Comparison of ENCODE assay signal across 17 cellular contexts in the genomic region with DNA sequence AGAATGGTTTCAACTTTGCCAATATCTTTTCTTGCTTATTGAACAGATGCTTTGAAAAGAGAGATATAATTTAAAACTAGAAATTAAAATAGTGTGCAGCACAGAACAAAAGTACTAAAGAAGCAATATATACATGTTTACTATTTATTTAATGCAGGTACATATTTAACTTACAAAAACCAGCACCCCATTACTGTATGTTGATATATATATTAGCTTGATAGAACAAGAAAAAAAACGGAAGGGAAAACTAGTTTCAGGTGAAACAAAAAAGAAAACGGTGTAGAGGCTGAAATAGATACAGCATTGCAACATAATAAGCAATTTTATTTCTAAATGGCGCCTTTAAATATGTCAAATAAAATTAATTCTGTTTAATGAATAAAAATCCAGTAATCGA. TPM values are rescaled to one million over a fixed set of nuclear protein-coding genes. Genes with fewer than 3 reads are reported as not detected.
DNase-seq lines count a peak whose midpoint lies in the region; ATAC-seq, FAIRE-seq and TF ChIP-seq lines count a peak whose summit lies in the region.
"Had no signal": no experiment of that assay in that cellular context is flagged by ENCODE, and none has a peak within 500 bp of the region (broad histone marks: within the 10 kb centered on the region; RNA-seq: fewer than 3 reads in every experiment).

No MANE protein-coding gene starts in this region.

- WGBS in GM12878 (ENCODE audit: insufficient coverage, insufficient replicate concordance, low lambda C conversion rate, missing lambda C conversion rate) = 22% methylated on average over 4 of the region's 4 CpGs
- whole genome bisulfite sequencing in hepatocyte (ENCODE audit: low lambda C conversion rate, missing lambda C conversion rate) = 42% methylated on average over 4 of the region's 4 CpGs
- WGBS in smooth muscle cell (ENCODE audit: low lambda C conversion rate) = 42% methylated on average over 4 of the region's 4 CpGs

- in situ Hi-C loops in GM12878 (cut with MboI) = no loop called here

- TF ChIP-seq CTCF in HCT116 (IDR thresholded peaks at IDR 0.05 in 2 of 3, conservative IDR thresholded peaks at IDR 0.05 in 1 of 3; ENCODE audit: borderline replicate concordance in 1 of 3, insufficient read depth in 1 of 3, low read depth in 2 of 3, low read length in 2 of 3) = no peak
- TF ChIP-seq CTCF in GM12878 (IDR thresholded peaks at IDR 0.05 in 2 of 3, conservative IDR thresholded peaks at IDR 0.05 in 1 of 3; ENCODE audit: control insufficient read depth in 2 of 3, extremely low read depth in 1 of 3, insufficient read depth in 1 of 3, low read depth in 3 of 3, low read length in 3 of 3) = no peak
- no peak for TF ChIP-seq CTCF in hepatocyte (IDR thresholded peaks at IDR 0.05; ENCODE audit: poor library complexity)
- TF ChIP-seq CTCF in smooth muscle cell (IDR thresholded peaks at IDR 0.05; ENCODE audit: borderline replicate concordance, insufficient read depth, poor library complexity, severe bottlenecking) = no peak

- H3K27me3 Mint-ChIP-seq in stimulated activated naive CD8-positive, alpha-beta T cell treated with anti-CD3 and anti-CD28 coated beads, Interleukin-15, amount 100 ng/mL, for 72 hours = peaks cover 100% of the 10 kb centered on the region

- TF ChIP-seq RAD21 in HCT116 (IDR thresholded peaks at IDR 0.05; ENCODE audit: low read depth) (no peak), GM12878 (IDR thresholded peaks at IDR 0.05; ENCODE audit: insufficient read depth, low read depth, low read length) (no peak)

- H3K9me2 ChIP-seq in HCT116 (ENCODE audit: insufficient read depth) (no peaks in the 10 kb centered on the region), hepatocyte (replicated peaks; ENCODE audit: insufficient read depth) (no peaks in the 10 kb centered on the region)

- no peak overlapping the region for H3K4me3 ChIP-seq in HCT116 (replicated peaks in 1 of 2; ENCODE audit: low read depth in 1 of 2, low read length in 2 of 2)
- H3K4me3 ChIP-seq in GM12878 = no peak overlapping the region
- H3K4me3 ChIP-seq in hepatocyte = no peak overlapping the region
- peak overlapping the region; percentile 51 for H3K4me3 ChIP-seq in smooth muscle cell

- H3K27ac ChIP-seq in HCT116 (ENCODE audit: low read depth, low read length) = no peak overlapping the region
- no peak overlapping the region for H3K27ac ChIP-seq in GM12878 (ENCODE audit: control insufficient read depth, insufficient read depth)
- H3K27ac ChIP-seq in hepatocyte = peak overlapping the region; percentile 95
- no peak overlapping the region for H3K27ac ChIP-seq in smooth muscle cell (ENCODE audit: low read depth)

- no peak overlapping the region for H3K27ac Mint-ChIP-seq in stimulated activated naive CD8-positive, alpha-beta T cell treated with anti-CD3 and anti-CD28 coated beads, Interleukin-15, amount 100 ng/mL, for 72 hours
- H3K27ac Mint-ChIP-seq: GM23338 had no signal

- H3K79me2 ChIP-seq in HCT116 (ENCODE audit: insufficient read depth, low read length) (peaks cover 31% of the 10 kb centered on the region), GM12878 (ENCODE audit: control insufficient read depth, insufficient read depth, low read length) (no peaks in the 10 kb centered on the region; the same call in none of the 2 replicates), hepatocyte (peaks cover 71% of the 10 kb centered on the region), smooth muscle cell (ENCODE audit: low read depth) (no peaks in the 10 kb centered on the region)

- DNase-seq in HCT116 (ENCODE audit: low read depth, low spot score) = no peak
- no peak for DNase-seq in GM12878 (ENCODE audit: low read depth, low spot score)
- no peak for DNase-seq in hepatocyte (ENCODE audit: low spot score)
- DNase-seq in smooth muscle cell (lab: John Stamatoyannopoulos, UW; ENCODE audit: unreplicated experiment) = no peak
- DNase-seq in stimulated activated CD8-positive, alpha-beta memory T cell treated with anti-CD3 and anti-CD28 coated beads, Interleukin-4, amount 100 ng/mL, for 48 hours = no peak
- no peak for DNase-seq in activated effector memory CD4-positive, alpha-beta T cell treated with Interleukin-2 at 50 U/mL for 16 hours
- no peak for DNase-seq in stimulated activated naive CD8-positive, alpha-beta T cell treated with anti-CD3 and anti-CD28 coated beads, Interleukin-15, amount 100 ng/mL, for 72 hours
- no peak for DNase-seq in putamen (ENCODE audit: low spot score)
- DNase-seq: COR-L47, IMR-90, Kasumi-1, MM.1S, NCI-H1105, NCI-H1694, SHP77 had no signal

- H3F3A ChIP-seq in smooth muscle cell (ENCODE audit: low read depth) = no peaks in the 10 kb centered on the region

- no peak overlapping the region for H2AFZ ChIP-seq in HCT116 (ENCODE audit: low read depth, low read length, poor library complexity, severe bottlenecking)
- H2AFZ ChIP-seq in GM12878 (ENCODE audit: control insufficient read depth, low read depth, low read length) = no peak overlapping the region
- H2AFZ ChIP-seq in hepatocyte = no peak overlapping the region
- no peak overlapping the region for H2AFZ ChIP-seq in smooth muscle cell (ENCODE audit: low read depth)
- H2AFZ ChIP-seq: GM23338 had no signal

- H3K9me3 ChIP-seq in HCT116 (ENCODE audit: control insufficient read depth in 1 of 2, insufficient read depth in 1 of 2, low read depth in 1 of 2, low read length in 2 of 2) = no peaks in the 10 kb centered on the region
- H3K9me3 ChIP-seq in GM12878 (replicated peaks; ENCODE audit: control insufficient read depth, insufficient read depth, low read length) = no peaks in the 10 kb centered on the region
- no peaks in the 10 kb centered on the region for H3K9me3 ChIP-seq in hepatocyte (ENCODE audit: low read depth)
- H3K9me3 ChIP-seq in smooth muscle cell (replicated peaks; ENCODE audit: low read depth) = no peaks in the 10 kb centered on the region

- TF ChIP-seq POLR2A in HCT116 (IDR thresholded peaks at IDR 0.05; ENCODE audit: borderline replicate concordance, extremely low read depth, insufficient read depth, insufficient read length) (no peak), GM12878 (IDR thresholded peaks at IDR 0.05; ENCODE audit: low read depth, low read length) (no peak)

- FAIRE-seq in GM12878 (lab: Jason Lieb, UNC) = no peak
- FAIRE-seq: RCC 7860 had no signal

- intact Hi-C loops in HCT116 (cut with micrococcal nuclease) (loop anchor here (5.0 kb wide), 1 partner anchor 34 kb away; no protein-coding TSS in a partner anchor), GM12878 (cut with micrococcal nuclease; ENCODE audit: unreplicated experiment) (no loop called here)

- BruUV-seq in HCT116 (replicated peaks; lab: Mats Ljungman, UMichigan) (no TSS peak), GM12878 (replicated peaks; lab: Mats Ljungman, UMichigan) (no TSS peak)

- CTCF ChIA-PET in HCT116 (lab: Charles Lee) = no interaction called here
- CTCF ChIA-PET in GM12878 (lab: Yijun Ruan, JAX) = interaction anchor here (1.0 to 2.3 kb wide), 5 partner anchors 24 to 51 kb away, joined by 4 to 16 read pairs (median 4); no protein-coding TSS in a partner anchor

- H3K36me3 ChIP-seq in HCT116 (ENCODE audit: control insufficient read depth in 1 of 2, insufficient read depth in 2 of 2, low read length in 2 of 2) = no peaks in the 10 kb centered on the region
- H3K36me3 ChIP-seq in GM12878 (ENCODE audit: control insufficient read depth in 2 of 2, insufficient read depth in 2 of 2, low read length in 1 of 2) = peaks cover 0 to 5% of the 10 kb centered on the region in 2 experiments; a peak in 2 of 4 replicates
- H3K36me3 ChIP-seq in hepatocyte (replicated peaks; ENCODE audit: insufficient read depth, low read depth) = no peaks in the 10 kb centered on the region
- no peaks in the 10 kb centered on the region for H3K36me3 ChIP-seq in smooth muscle cell (ENCODE audit: low read depth)

- H3K4me2 ChIP-seq in HCT116 (ENCODE audit: low read length) = peak overlapping the region; percentile 81; the same call in 1 of the 2 replicates
- H3K4me2 ChIP-seq in GM12878 (ENCODE audit: control insufficient read depth, insufficient read depth) = no peak overlapping the region
- peak overlapping the region; percentile 85 for H3K4me2 ChIP-seq in hepatocyte
- H3K4me2 ChIP-seq in smooth muscle cell = no peak overlapping the region

- SMC1A ChIA-PET in GM12878 (lab: Charles Lee; ENCODE audit: uncharacterized antibody, unreplicated experiment) = interaction anchor here (0.6 to 3.4 kb wide), 8 partner anchors 26 to 113 kb away, joined by 3 to 22 read pairs (median 4); no protein-coding TSS in a partner anchor

- no peaks in the 10 kb centered on the region for H4K20me1 ChIP-seq in HCT116 (ENCODE audit: insufficient read depth)
- H4K20me1 ChIP-seq in GM12878 (ENCODE audit: control insufficient read depth, insufficient read depth) = no peaks in the 10 kb centered on the region
- H4K20me1 ChIP-seq in hepatocyte (ENCODE audit: insufficient read depth, poor library complexity, severe bottlenecking) = no peaks in the 10 kb centered on the region
- no peaks in the 10 kb centered on the region for H4K20me1 ChIP-seq in smooth muscle cell (ENCODE audit: low read depth)

- RAD21 ChIA-PET in HCT116 (lab: Charles Lee; ENCODE audit: low non-redundant PET in 1 of 2, low total read pairs in 2 of 2, uncharacterized antibody in 2 of 2, unreplicated experiment in 2 of 2) (no interaction called here), GM12878 (lab: Charles Lee; ENCODE audit: unreplicated experiment) (interaction anchor here (1.1 to 3.1 kb wide), 4 partner anchors 30 to 75 kb away, joined by 3 to 26 read pairs (median 6); no protein-coding TSS in a partner anchor)

- no peaks in the 10 kb centered on the region for H3K27me3 ChIP-seq in HCT116 (ENCODE audit: insufficient read depth, low read length)
- H3K27me3 ChIP-seq in GM12878 (replicated peaks in 1 of 2; ENCODE audit: control insufficient read depth in 2 of 2, insufficient read depth in 2 of 2, low read length in 1 of 2) = peaks cover 0 to 22% of the 10 kb centered on the region in 2 experiments; a peak in 2 of 4 replicates
- H3K27me3 ChIP-seq in hepatocyte = peaks cover 58% of the 10 kb centered on the region
- peaks cover 87% of the 10 kb centered on the region for H3K27me3 ChIP-seq in smooth muscle cell (ENCODE audit: low read depth)

- H3K4me3 Mint-ChIP-seq in stimulated activated naive CD8-positive, alpha-beta T cell treated with anti-CD3 and anti-CD28 coated beads, Interleukin-15, amount 100 ng/mL, for 72 hours = no peak overlapping the region

- H3K4me1 ChIP-seq in HCT116 (ENCODE audit: control insufficient read depth in 1 of 2, insufficient read depth in 2 of 2, low read length in 2 of 2) (peaks cover 0 to 22% of the 10 kb centered on the region in 2 experiments; a peak in 2 of 4 replicates), GM12878 (ENCODE audit: control insufficient read depth, insufficient read depth, low read length) (peaks cover 30% of the 10 kb centered on the region), hepatocyte (ENCODE audit: insufficient read depth) (no peaks in the 10 kb centered on the region), smooth muscle cell (ENCODE audit: low read depth) (peaks cover 35% of the 10 kb centered on the region)

- no peaks in the 10 kb centered on the region for H3K9me3 Mint-ChIP-seq in stimulated activated naive CD8-positive, alpha-beta T cell treated with anti-CD3 and anti-CD28 coated beads, Interleukin-15, amount 100 ng/mL, for 72 hours
- H3K9me3 Mint-ChIP-seq: GM23338 had no signal

- ATAC-seq in HCT116 = no peak
- ATAC-seq in GM12878 = no peak
- ATAC-seq in stimulated activated naive CD8-positive, alpha-beta T cell treated with anti-CD3 and anti-CD28 coated beads, Interleukin-15, amount 100 ng/mL, for 72 hours = no peak
- ATAC-seq: GM23338 had no signal

- H3K4me1 Mint-ChIP-seq in stimulated activated naive CD8-positive, alpha-beta T cell treated with anti-CD3 and anti-CD28 coated beads, Interleukin-15, amount 100 ng/mL, for 72 hours = peaks cover 52% of the 10 kb centered on the region

- TF ChIP-seq EP300 in GM12878 (IDR thresholded peaks at IDR 0.05; ENCODE audit: borderline replicate concordance in 1 of 2, control insufficient read depth in 1 of 2, low read depth in 2 of 2, low read length in 2 of 2) = no peak

- POLR2A ChIA-PET in HCT116 (lab: Charles Lee) = no interaction called here
- POLR2A ChIA-PET in GM12878 (lab: Charles Lee) = interaction anchor here (0.6 to 1.7 kb wide), 3 partner anchors 10 to 29 kb away, joined by 4 to 6 read pairs (median 4); no protein-coding TSS in a partner anchor

- no peak overlapping the region for H3K9ac ChIP-seq in HCT116 (ENCODE audit: low read length)
- H3K9ac ChIP-seq in GM12878 (ENCODE audit: control insufficient read depth, insufficient read depth, low read length) = no peak overlapping the region
- H3K9ac ChIP-seq in smooth muscle cell (ENCODE audit: low read depth) = no peak overlapping the region

RNA-seq across cellular contexts. Expression of gene HNF1B, which starts 4.0 kb away (rescaled TPM):
- total RNA-seq in HCT116 (2021; ENCODE audit: unreplicated experiment) = 3.6 TPM
- polyA plus RNA-seq in HCT116 (2012) = 4.2 and 5.0 TPM in 2 replicates
- total RNA-seq in GM12878 (2013; cell fraction: nucleolus; rRNA removed) = 6.5 and 7.0 TPM in 2 replicates
- total RNA-seq in GM12878 (2014; rRNA removed) = 0.82 and 0.96 TPM in 2 replicates
- total RNA-seq in GM12878 (2014; rRNA removed; fragmentation: Illumina TruSeq; extraction: Trizol) = 0.76 and 0.78 TPM in 2 replicates
- total RNA-seq in GM12878 (2021) = 2.6 and 2.7 TPM in 2 replicates
- polyA plus RNA-seq in GM12878 (2011; ENCODE audit: low read depth) = 1.2 TPM
- 7.3 and 12.7 TPM in 2 replicates for polyA plus RNA-seq in GM12878 (2011; rRNA removed)
- polyA plus RNA-seq in GM12878 (2011; cell fraction: cytosol; rRNA removed) = 24.6 and 26.0 TPM in 2 replicates
- polyA plus RNA-seq in GM12878 (2011; cell fraction: nucleus; rRNA removed) = 33.4 and 44.8 TPM in 2 replicates
- polyA plus RNA-seq in GM12878 (2012) = 1.6 and 2.2 TPM in 2 replicates
- polyA plus RNA-seq in GM12878 (2014; fragmentation: Illumina TruSeq; extraction: Trizol) = 1.6 and 2.2 TPM in 2 replicates
- polyA plus RNA-seq in GM12878 (2014; fragmentation: Nextera tagmentation; extraction: Ambion mirVana) = under 1 TPM; 0.51 to 0.93 TPM
- 2.0 and 2.2 TPM in 2 replicates for polyA plus RNA-seq in GM12878 (2014; rRNA removed)
- 1 to 10 TPM; 1.6 to 2.3 TPM for polyA plus RNA-seq in GM12878 (2016; fragmentation: Nextera tagmentation; extraction: Ambion mirVana)
- polyA minus RNA-seq in GM12878 (2011; rRNA and poly(A)+ RNA removed) = 16.3 and 30.9 TPM in 2 replicates
- polyA minus RNA-seq in GM12878 (2011; cell fraction: cytosol; rRNA and poly(A)+ RNA removed) = 8.2 and 9.0 TPM in 2 replicates
- 21.3 and 36.1 TPM in 2 replicates for polyA minus RNA-seq in GM12878 (2011; cell fraction: nucleus; rRNA and poly(A)+ RNA removed)
- total RNA-seq in hepatocyte = 5.7 and 8.8 TPM in 2 replicates
- polyA plus RNA-seq in hepatocyte = 18.2 and 19.6 TPM in 2 replicates
- total RNA-seq in smooth muscle cell = not detected in 2 replicates
- not detected in 2 replicates for polyA plus RNA-seq in smooth muscle cell
- total RNA-seq: IMR-90 had no signal
- polyA plus RNA-seq: IMR-90 had no signal

Comparison
In these comparisons a context has a peak if more than half of its experiments do, and no peak if none do; other contexts are left out.
1. H3K4me2 ChIP-seq: peak in HCT116 (single experiment) and hepatocyte (single experiment); none in GM12878 (single experiment) and smooth muscle cell (single experiment).